ENCODE assay signal across 1 cellular context in genomic region chr15:57446393-57446792, GRCh38.
TF ChIP-seq lines count a peak whose summit lies in the region.

No MANE protein-coding gene starts in this region.

TF ChIP-seq in IMR-90, 13 proteins besides CTCF, POLR2A, EP300 and RAD21 (continued from another document):
- no peak for TF ChIP-seq BHLHE40 (IDR thresholded peaks at IDR 0.05; ENCODE audit: low read depth, low read length)
- TF ChIP-seq RCOR1 (IDR thresholded peaks at IDR 0.05; ENCODE audit: insufficient replicate concordance, low read length) = no peak
- no peak for TF ChIP-seq MXI1 (IDR thresholded peaks at IDR 0.05; ENCODE audit: borderline replicate concordance, low read depth, low read length)
- no peak for TF ChIP-seq CEBPB (IDR thresholded peaks at IDR 0.05; ENCODE audit: low read depth, low read length)
- TF ChIP-seq CHD1 (IDR thresholded peaks at IDR 0.05; ENCODE audit: low read depth, low read length) = no peak
- TF ChIP-seq FOS (IDR thresholded peaks at IDR 0.05; ENCODE audit: low read depth, low read length) = no peak
- no peak for TF ChIP-seq SMC3 (IDR thresholded peaks at IDR 0.05; ENCODE audit: low read depth, low read length)
- no peak for TF ChIP-seq ELK1 (IDR thresholded peaks at IDR 0.05; ENCODE audit: borderline replicate concordance, low read depth, low read length)
- TF ChIP-seq MAZ (IDR thresholded peaks at IDR 0.05; ENCODE audit: borderline replicate concordance, low read depth, low read length) = no peak
- no peak for TF ChIP-seq RFX5 (IDR thresholded peaks at IDR 0.05; ENCODE audit: low read depth, low read length)
